9 cellular contexts compared by ENCODE assay signal in genomic region chr6:138007014-138007472, GRCh38.
DNase-seq lines count a peak whose midpoint lies in the region; ATAC-seq and TF ChIP-seq lines count a peak whose summit lies in the region.
"Had no signal": no experiment of that assay in that cellular context is flagged by ENCODE, and none has a peak within 500 bp of the region (broad histone marks: within the 10 kb centered on the region; RNA-seq: fewer than 3 reads in every experiment).

No MANE protein-coding gene starts in this region.

- no peak overlapping the region for H3K27ac Mint-ChIP-seq in activated CD4-positive, alpha-beta memory T cell treated with anti-CD3 and anti-CD28 coated beads for 36 hours

- no peak for TF ChIP-seq POLR2A in stomach (IDR thresholded peaks at IDR 0.05)

- WGBS in stomach, 5 donors = 9 to 22% (median 11%) methylated on average over 5 of the region's 5 CpGs

- H3K27ac ChIP-seq in stomach = no peak overlapping the region
- H3K27ac ChIP-seq: BLaER1 treated with 17β-estradiol and CSF1 and Interleukin-3, amounts not matched to agents 10 nM and 100 nM had no signal

- no peak overlapping the region for H3K4me3 Mint-ChIP-seq in activated CD4-positive, alpha-beta memory T cell treated with anti-CD3 and anti-CD28 coated beads for 36 hours

- H3K4me1 ChIP-seq in stomach = peaks cover 0 to 6% (median 2%) of the 10 kb centered on the region in 4 donors
- H3K4me1 ChIP-seq: BLaER1 treated with 17β-estradiol and CSF1 and Interleukin-3, amounts not matched to agents 10 nM and 100 nM had no signal

- POLR2A ChIA-PET in activated CD4-positive, alpha-beta memory T cell treated with anti-CD3 and anti-CD28 coated beads for 36 hours (lab: Charles Lee) = no interaction called here

- CTCF ChIA-PET in activated CD4-positive, alpha-beta memory T cell treated with anti-CD3 and anti-CD28 coated beads for 36 hours (lab: Charles Lee) = interaction anchor here (0.7 to 9.0 kb wide), 32 partner anchors 10 to 1019 kb away, joined by 3 to 89 read pairs (median 4); partner anchors contain the start of genes PERP and TNFAIP3

- no peaks in the 10 kb centered on the region for H3K27me3 ChIP-seq in stomach
- H3K27me3 ChIP-seq: BLaER1 treated with 17β-estradiol and CSF1 and Interleukin-3, amounts not matched to agents 10 nM and 100 nM had no signal

- no peaks in the 10 kb centered on the region for H3K36me3 Mint-ChIP-seq in activated CD4-positive, alpha-beta memory T cell treated with anti-CD3 and anti-CD28 coated beads for 36 hours

- TF ChIP-seq CTCF in stomach (IDR thresholded peaks at IDR 0.05) = peak in 4 of 7 experiments; percentile 21 to 46 (median 36)

- intact Hi-C loops in activated CD4-positive, alpha-beta memory T cell treated with anti-CD3 and anti-CD28 coated beads for 36 hours (cut with micrococcal nuclease) = loop anchor here (10.0 kb wide), 2 partner anchors 398 to 732 kb away; partner anchors contain the start of gene HEBP2
- intact Hi-C loops in stomach (cut with DNase I; ENCODE audit: low total_unique reads) = no loop called here

- no peaks in the 10 kb centered on the region for H3K36me3 ChIP-seq in stomach
- H3K36me3 ChIP-seq: BLaER1 treated with 17β-estradiol and CSF1 and Interleukin-3, amounts not matched to agents 10 nM and 100 nM had no signal

- no peaks in the 10 kb centered on the region for H3K9me3 ChIP-seq in stomach
- H3K9me3 ChIP-seq: BLaER1 treated with 17β-estradiol and CSF1 and Interleukin-3, amounts not matched to agents 10 nM and 100 nM had no signal

- peaks cover 11% of the 10 kb centered on the region for H3K4me1 Mint-ChIP-seq in activated CD4-positive, alpha-beta memory T cell treated with anti-CD3 and anti-CD28 coated beads for 36 hours (ENCODE audit: low read depth)

- ATAC-seq in HG03095 (IDR thresholded peaks at IDR 0.05; ENCODE audit: unreplicated experiment) = no peak

- peaks cover 3% of the 10 kb centered on the region for H3K27me3 Mint-ChIP-seq in activated CD4-positive, alpha-beta memory T cell treated with anti-CD3 and anti-CD28 coated beads for 36 hours

- no peaks in the 10 kb centered on the region for H3K9me3 Mint-ChIP-seq in activated CD4-positive, alpha-beta memory T cell treated with anti-CD3 and anti-CD28 coated beads for 36 hours

- H3K4me3 ChIP-seq in stomach = no peak overlapping the region
- H3K4me3 ChIP-seq: BLaER1 treated with 17β-estradiol and CSF1 and Interleukin-3, amounts not matched to agents 10 nM and 100 nM had no signal

- TF ChIP-seq EP300 in stomach (IDR thresholded peaks at IDR 0.05) = no peak

- peak in 2 of 3 experiments; percentile 30 to 81 for DNase-seq in NCI-H1417 (lab: John Stamatoyannopoulos, UW)
- DNase-seq in NCI-H1417 treated with DMSO at 0.1 percent for 48 hours (lab: John Stamatoyannopoulos, UW) = no peak
- peak; percentile 9 for DNase-seq in LHCN-M2 (ENCODE audit: low read depth)
- peak; percentile 46 for DNase-seq in activated CD4-positive, alpha-beta memory T cell treated with anti-CD3 and anti-CD28 coated beads for 36 hours
- DNase-seq in glomerular visceral epithelial cell (ENCODE audit: extremely low spot score) = peak; percentile 19
- DNase-seq in stomach = peak; percentile 40
- no peak for DNase-seq in NCI-H526 treated with DMSO at 0.1 percent for 48 hours (lab: John Stamatoyannopoulos, UW)

Comparison
In these comparisons a context has a peak if more than half of its experiments do, and no peak if none do; other contexts are left out.
1. DNase-seq: peak in NCI-H1417 (2 of 3), LHCN-M2 (single experiment), activated CD4-positive, alpha-beta memory T cell treated with anti-CD3 and anti-CD28 coated beads for 36 hours (single experiment), glomerular visceral epithelial cell (single experiment) and stomach (single experiment); none in NCI-H1417 treated with DMSO at 0.1 percent for 48 hours (single experiment) and NCI-H526 treated with DMSO at 0.1 percent for 48 hours (single experiment).